ENCODE assay signal across 8 cellular contexts in the genomic region with DNA sequence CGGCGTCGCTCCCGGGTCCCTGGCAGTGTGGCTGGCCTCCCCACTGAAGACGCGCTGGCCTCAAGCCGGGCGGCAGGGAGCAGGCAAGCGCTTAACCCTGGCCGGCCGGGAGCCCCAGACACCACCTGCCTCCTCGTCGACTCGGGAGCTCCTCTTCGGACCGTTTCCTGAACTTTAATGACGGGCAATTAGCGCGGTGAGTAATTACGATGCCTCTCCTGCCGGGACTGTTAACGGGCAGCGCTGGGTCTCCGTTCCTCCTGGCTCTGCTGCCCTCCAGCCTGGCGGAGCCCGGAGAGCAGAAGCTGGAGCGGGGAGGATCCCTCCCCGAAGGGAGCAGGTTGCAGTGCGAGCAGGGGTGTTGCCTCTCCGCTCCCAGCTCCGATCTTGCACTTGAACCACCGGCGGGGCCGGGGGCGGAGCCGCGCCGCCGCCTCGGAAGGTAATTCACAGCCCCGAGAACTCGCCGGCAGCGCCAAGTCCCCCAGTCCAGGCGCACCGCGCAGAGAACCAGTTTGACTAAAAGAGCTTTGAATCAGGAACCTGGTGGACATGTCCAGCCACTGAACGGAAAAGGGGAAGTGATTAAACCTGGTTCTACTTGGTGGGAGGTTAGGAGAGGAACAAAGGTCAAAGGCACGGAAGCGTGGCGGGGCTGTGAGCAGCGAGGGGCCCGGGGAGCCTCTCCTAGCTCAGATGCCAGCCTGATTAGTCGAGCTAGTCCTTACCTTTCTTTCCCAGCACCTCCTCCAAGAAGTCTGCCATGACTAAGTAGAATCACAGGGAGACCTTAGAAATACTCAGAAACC. TPM values are rescaled to one million over a fixed set of nuclear protein-coding genes. Genes with fewer than 3 reads are reported as not detected.
A peak's percentile ranks its signal among the peaks of the same experiment; 100 is the strongest.
DNase-seq lines count a peak whose midpoint lies in the region; ATAC-seq and TF ChIP-seq lines count a peak whose summit lies in the region.

No MANE protein-coding gene starts in this region.

- no peaks in the 10 kb centered on the region for H3K27me3 ChIP-seq in body of pancreas

- WGBS in body of pancreas, 2 donors: 1% methylated on average over 13 to 41 of the region's 54 CpGs

- intact Hi-C loops in body of pancreas (cut with DNase I): no loop called here

- no peak for TF ChIP-seq CTCF in GM10248 (IDR thresholded peaks at IDR 0.05; ENCODE audit: control extremely low read depth, extremely low read depth, low read depth, missing control alignments)
- TF ChIP-seq CTCF in body of pancreas (IDR thresholded peaks at IDR 0.05): peak in 3 of 7 experiments; percentile 10 to 16 (median 15)

- H3K4me1 ChIP-seq in body of pancreas: peaks cover 42% of the 10 kb centered on the region

- POLR2A ChIA-PET in GM10248 (lab: Yijun Ruan, JAX): no interaction called here

- DNase-seq in GM10248 (ENCODE audit: extremely low spot score) (peak; percentile 69), T-helper 1 cell (peak in 3 of 5 donors; percentile 18 to 33 (median 26)), body of pancreas (peak; percentile 43 to 65 (median 50)), islet precursor cell (peak; percentile 87)
- DNase-seq in Jurkat, Clone E6-1 (ENCODE audit: low read depth, low spot score): no peak
- peak; percentile 9 to 37 for DNase-seq in stimulated activated CD4-positive, alpha-beta T cell treated with anti-CD3 and anti-CD28 coated beads, Interleukin-15, amount 100 ng/mL, for 1 hour (ENCODE audit: low read depth in 1 of 2, low spot score in 1 of 2)

- no peaks in the 10 kb centered on the region for H3K9me3 ChIP-seq in body of pancreas

- TF ChIP-seq POLR2A in body of pancreas (IDR thresholded peaks at IDR 0.05): peak in 2 of 3 donors; percentile 35 to 43

- H3K27ac ChIP-seq in body of pancreas: peak overlapping the region; percentile 33 to 82 (median 70)

- peak; percentile 49 for ATAC-seq in body of pancreas
- ATAC-seq in GM18502 (IDR thresholded peaks at IDR 0.05; ENCODE audit: poor library complexity, unreplicated experiment): no peak
- no peak for ATAC-seq in GM21367 (IDR thresholded peaks at IDR 0.05; ENCODE audit: unreplicated experiment)

- H3K36me3 ChIP-seq in body of pancreas (replicated peaks in 1 of 2; ENCODE audit: insufficient read depth in 1 of 2, low read depth in 2 of 2): no peaks in the 10 kb centered on the region

- CTCF ChIA-PET in GM10248 (lab: Yijun Ruan, JAX): interaction anchor here (1.0 to 8.7 kb wide), 9 partner anchors 8 to 187 kb away, joined by 3 to 75 read pairs (median 4); partner anchors contain the start of gene PLEKHA6

- H3K4me3 ChIP-seq in Jurkat, Clone E6-1 (ENCODE audit: low read length): peak overlapping the region; percentile 20
- H3K4me3 ChIP-seq in body of pancreas: peak overlapping the region; percentile 6 to 20

RNA-seq across cellular contexts. Expression of gene PLEKHA6, which starts 18.3 kb away (rescaled TPM):
- 0.79 TPM for polyA plus RNA-seq in Jurkat, Clone E6-1 (2012; ENCODE audit: insufficient read depth, insufficient read length)
- total RNA-seq in body of pancreas: 10 to 100 TPM; 10.9 to 20.4 TPM

RNA-seq across cellular contexts. Expression of gene PPP1R15B, which starts 33.6 kb away (rescaled TPM):
- polyA plus RNA-seq in Jurkat, Clone E6-1 (2012; ENCODE audit: insufficient read depth, insufficient read length): 17.1 TPM
- 10 to 100 TPM; 32.9 to 34.3 TPM for total RNA-seq in body of pancreas
